In the genomic region with DNA sequence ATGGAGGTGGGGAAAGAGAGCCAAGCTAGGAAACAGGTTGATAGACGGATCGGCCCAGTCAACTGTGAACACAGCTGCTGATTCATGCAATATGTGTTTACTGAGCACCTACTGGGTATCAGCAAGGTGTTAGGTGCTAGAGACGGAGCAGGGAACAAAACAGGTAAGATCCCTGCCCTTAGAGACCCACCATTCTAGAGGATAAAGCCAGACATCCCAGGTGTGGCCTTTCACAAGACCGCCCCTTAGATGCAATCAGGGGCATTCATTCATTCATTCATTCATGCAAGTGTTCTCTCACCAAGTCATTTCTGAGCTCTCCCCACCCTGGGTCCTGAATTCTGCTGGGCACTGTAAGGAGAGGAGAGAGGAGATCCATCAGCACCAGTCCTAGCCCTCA, we compare ENCODE assay signal across 10 cellular contexts. TPM values are rescaled to one million over a fixed set of nuclear protein-coding genes. Genes with fewer than 3 reads are reported as not detected.
DNase-seq lines count a peak whose midpoint lies in the region; ATAC-seq, FAIRE-seq and TF ChIP-seq lines count a peak whose summit lies in the region.
"Had no signal": no experiment of that assay in that cellular context is flagged by ENCODE, and none has a peak within 500 bp of the region (broad histone marks: within the 10 kb centered on the region; RNA-seq: fewer than 3 reads in every experiment).

No MANE protein-coding gene starts in this region.

- H3K4me3 Mint-ChIP-seq in activated T-cell treated with anti-CD3 and anti-CD28 coated beads, Interleukin-2, amount 50 U/mL, for 72 hours = peak overlapping the region; percentile 74 to 76
- H3K4me3 Mint-ChIP-seq in mesothelial cell of epicardium = peak overlapping the region; percentile 32

- H3K9me3 ChIP-seq in GM12878 (replicated peaks; ENCODE audit: control insufficient read depth, insufficient read depth, low read length) = no peaks in the 10 kb centered on the region
- H3K9me3 ChIP-seq in thyroid gland = no peaks in the 10 kb centered on the region
- H3K9me3 ChIP-seq: mucosa of descending colon had no signal

- TF ChIP-seq POLR2A in GM12878 (IDR thresholded peaks at IDR 0.05; ENCODE audit: low read depth, low read length) (no peak), thyroid gland (IDR thresholded peaks at IDR 0.05) (no peak)

- H3K27me3 ChIP-seq in GM12878 (replicated peaks in 1 of 2; ENCODE audit: control insufficient read depth in 2 of 2, insufficient read depth in 2 of 2, low read length in 1 of 2) (no peaks in the 10 kb centered on the region; a peak in 2 of 4 replicates), thyroid gland (no peaks in the 10 kb centered on the region)

- no peaks in the 10 kb centered on the region for H3K79me2 ChIP-seq in GM12878 (ENCODE audit: control insufficient read depth, insufficient read depth, low read length)

- H3K4me1 Mint-ChIP-seq in activated T-cell treated with anti-CD3 and anti-CD28 coated beads, Interleukin-2, amount 50 U/mL, for 72 hours (ENCODE audit: low read depth) = peaks cover 35% of the 10 kb centered on the region
- H3K4me1 Mint-ChIP-seq in mesothelial cell of epicardium = peaks cover 7% of the 10 kb centered on the region

- no peak for TF ChIP-seq RAD21 in GM12878 (IDR thresholded peaks at IDR 0.05; ENCODE audit: insufficient read depth, low read depth, low read length)

- RAD21 ChIA-PET in GM12878 (lab: Charles Lee; ENCODE audit: unreplicated experiment) = no interaction called here

- no peak overlapping the region for H3K27ac ChIP-seq in GM12878 (ENCODE audit: control insufficient read depth, insufficient read depth)
- peak overlapping the region; percentile 78 to 92 (median 85) for H3K27ac ChIP-seq in thyroid gland

- TF ChIP-seq CTCF in GM12878 (IDR thresholded peaks at IDR 0.05 in 2 of 3, conservative IDR thresholded peaks at IDR 0.05 in 1 of 3; ENCODE audit: control insufficient read depth in 2 of 3, extremely low read depth in 1 of 3, insufficient read depth in 1 of 3, low read depth in 3 of 3, low read length in 3 of 3) (no peak), mesothelial cell of epicardium (IDR thresholded peaks at IDR 0.05; ENCODE audit: unreplicated experiment) (no peak), thyroid gland (IDR thresholded peaks at IDR 0.05) (no peak)

- H3K27me3 Mint-ChIP-seq in activated T-cell treated with anti-CD3 and anti-CD28 coated beads, Interleukin-2, amount 50 U/mL, for 72 hours (ENCODE audit: low read depth) = peaks cover 12% of the 10 kb centered on the region
- H3K27me3 Mint-ChIP-seq in mesothelial cell of epicardium (ENCODE audit: low read depth) = no peaks in the 10 kb centered on the region

- POLR2A ChIA-PET in GM12878 (lab: Charles Lee) = no interaction called here

- H2AFZ ChIP-seq in GM12878 (ENCODE audit: control insufficient read depth, low read depth, low read length) = peak overlapping the region; percentile 56; the same call in 1 of the 2 replicates

- H3K27ac Mint-ChIP-seq in activated T-cell treated with anti-CD3 and anti-CD28 coated beads, Interleukin-2, amount 50 U/mL, for 72 hours = no peak overlapping the region
- H3K27ac Mint-ChIP-seq in mesothelial cell of epicardium = peak overlapping the region; percentile 35

- H3K36me3 ChIP-seq in GM12878 (ENCODE audit: control insufficient read depth in 2 of 2, insufficient read depth in 2 of 2, low read length in 1 of 2) (no peaks in the 10 kb centered on the region), thyroid gland (no peaks in the 10 kb centered on the region)

- no peak for TF ChIP-seq EP300 in GM12878 (IDR thresholded peaks at IDR 0.05; ENCODE audit: borderline replicate concordance in 1 of 2, control insufficient read depth in 1 of 2, low read depth in 2 of 2, low read length in 2 of 2)

- peaks cover 7% of the 10 kb centered on the region; the same call in 1 of the 2 replicates for H3K4me1 ChIP-seq in GM12878 (ENCODE audit: control insufficient read depth, insufficient read depth, low read length)
- peaks cover 9 to 35% of the 10 kb centered on the region in 2 donors for H3K4me1 ChIP-seq in thyroid gland

- ATAC-seq in activated T-cell treated with anti-CD3 and anti-CD28 coated beads, Interleukin-2, amount 50 U/mL, for 72 hours (replicated peaks in 1 of 2) = no peak
- no peak for ATAC-seq in GM12878
- ATAC-seq in HG02678 (IDR thresholded peaks at IDR 0.05; ENCODE audit: unreplicated experiment) = no peak
- ATAC-seq in GM18868 (IDR thresholded peaks at IDR 0.05; ENCODE audit: unreplicated experiment) = no peak

- H3K4me2 ChIP-seq in GM12878 (ENCODE audit: control insufficient read depth, insufficient read depth) = peak overlapping the region; percentile 69; the same call in 1 of the 2 replicates

- SMC1A ChIA-PET in GM12878 (lab: Charles Lee; ENCODE audit: uncharacterized antibody, unreplicated experiment) = interaction anchor here (1.0 kb wide), 1 partner anchor 24 kb away, joined by 3 read pairs; no protein-coding TSS in a partner anchor

- CTCF ChIA-PET in GM12878 (lab: Yijun Ruan, JAX) = no interaction called here

- no TSS peak for BruUV-seq in GM12878 (replicated peaks; lab: Mats Ljungman, UMichigan)

- 48% methylated on average over 4 of the region's 4 CpGs for WGBS in GM12878 (ENCODE audit: insufficient coverage, insufficient replicate concordance, low lambda C conversion rate, missing lambda C conversion rate)
- WGBS in thyroid gland, 2 donors = 64 to 75% methylated on average over 4 of the region's 4 CpGs

- DNase-seq in activated T-cell treated with anti-CD3 and anti-CD28 coated beads, Interleukin-2, amount 50 U/mL, for 72 hours = no peak
- DNase-seq in activated T-cell treated with anti-CD3 and anti-CD28 coated beads for 4 hours (no peak), GM12878 (ENCODE audit: low read depth, low spot score) (no peak), mesothelial cell of epicardium (ENCODE audit: low spot score in 2 of 2, unreplicated experiment in 2 of 2) (no peak), thyroid gland (peak in 1 of 2 donors; percentile 38), KBM-7 (no peak)
- DNase-seq: NCI-H1436 treated with DMSO at 0.1 percent for 48 hours had no signal

- no peak for FAIRE-seq in GM12878 (lab: Jason Lieb, UNC)

- H3K4me3 ChIP-seq in GM12878 (no peak overlapping the region), thyroid gland (replicated peaks in 1 of 3) (peak overlapping the region in 1 of 3 donors; percentile 25)
- H3K4me3 ChIP-seq: mucosa of descending colon had no signal

- H3K36me3 Mint-ChIP-seq in activated T-cell treated with anti-CD3 and anti-CD28 coated beads, Interleukin-2, amount 50 U/mL, for 72 hours (ENCODE audit: insufficient read depth in 2 of 2) = no peaks in the 10 kb centered on the region
- no peaks in the 10 kb centered on the region for H3K36me3 Mint-ChIP-seq in mesothelial cell of epicardium

- intact Hi-C loops in GM12878 (cut with micrococcal nuclease; ENCODE audit: unreplicated experiment) (loop anchor here (10.0 kb wide), 1 partner anchor 167 kb away; no protein-coding TSS in a partner anchor), thyroid gland (cut with DNase I) (no loop called here)

- H3K9me3 Mint-ChIP-seq in activated T-cell treated with anti-CD3 and anti-CD28 coated beads, Interleukin-2, amount 50 U/mL, for 72 hours = no peaks in the 10 kb centered on the region
- H3K9me3 Mint-ChIP-seq in mesothelial cell of epicardium = peaks cover 4% of the 10 kb centered on the region

- H4K20me1 ChIP-seq in GM12878 (ENCODE audit: control insufficient read depth, insufficient read depth) = no peaks in the 10 kb centered on the region

- in situ Hi-C loops in GM12878 (cut with MboI) = no loop called here
- in situ Hi-C loops in KBM-7 (cut with MboI; ENCODE audit: low pct_unique_long_range_greater_than_20kb, low sequenced_read_pairs) = no loop called here

- H3K9ac ChIP-seq in GM12878 (ENCODE audit: control insufficient read depth, insufficient read depth, low read length) = no peak overlapping the region

TF ChIP-seq in GM12878, 131 proteins besides CTCF, POLR2A, EP300 and RAD21:
- TF ChIP-seq CHD1 (IDR thresholded peaks at IDR 0.05; ENCODE audit: low read depth, low read length) = no peak

RNA-seq across cellular contexts. Expression of a gene that starts 20.2 kb away (rescaled TPM):
- 10 to 100 TPM; 28.9 to 30.9 TPM for total RNA-seq in activated T-cell treated with anti-CD3 and anti-CD28 coated beads, Interleukin-2, amount 50 U/mL, for 72 hours
- total RNA-seq in GM12878 (2013; cell fraction: nucleolus; rRNA removed) = 13.8 and 14.0 TPM in 2 replicates
- total RNA-seq in GM12878 (2014; rRNA removed) = 6.4 and 13.3 TPM in 2 replicates
- total RNA-seq in GM12878 (2014; rRNA removed; fragmentation: Illumina TruSeq; extraction: Trizol) = 8.5 and 8.9 TPM in 2 replicates
- 9.1 and 9.2 TPM in 2 replicates for total RNA-seq in GM12878 (2021)
- polyA plus RNA-seq in GM12878 (2011; ENCODE audit: low read depth) = 1.8 TPM
- polyA plus RNA-seq in GM12878 (2011; rRNA removed) = 3.9 and 5.9 TPM in 2 replicates
- 1.2 TPM in 2 replicates for polyA plus RNA-seq in GM12878 (2011; cell fraction: cytosol; rRNA removed)
- polyA plus RNA-seq in GM12878 (2011; cell fraction: nucleus; rRNA removed) = 1.6 and 2.3 TPM in 2 replicates
- polyA plus RNA-seq in GM12878 (2012) = 2.8 and 3.7 TPM in 2 replicates
- polyA plus RNA-seq in GM12878 (2014; fragmentation: Illumina TruSeq; extraction: Trizol) = 7.9 and 10.8 TPM in 2 replicates
- 1 to 10 TPM; 3.9 to 5.3 TPM for polyA plus RNA-seq in GM12878 (2014; fragmentation: Nextera tagmentation; extraction: Ambion mirVana)
- 4.9 and 6.6 TPM in 2 replicates for polyA plus RNA-seq in GM12878 (2014; rRNA removed)
- polyA plus RNA-seq in GM12878 (2016; fragmentation: Nextera tagmentation; extraction: Ambion mirVana) = 10 to 100 TPM; 10.6 to 11.4 TPM
- 1.6 and 8.9 TPM in 2 replicates for polyA minus RNA-seq in GM12878 (2011; rRNA and poly(A)+ RNA removed)
- 0.53 and 0.83 TPM in 2 replicates for polyA minus RNA-seq in GM12878 (2011; cell fraction: cytosol; rRNA and poly(A)+ RNA removed)
- 3.5 and 4.2 TPM in 2 replicates for polyA minus RNA-seq in GM12878 (2011; cell fraction: nucleus; rRNA and poly(A)+ RNA removed)
- 8.9 to 10.9 TPM (median 9.2 TPM) in 3 replicates for total RNA-seq in mesothelial cell of epicardium
- 10 to 100 TPM; 16.3 to 50.0 (median 22.8) TPM for total RNA-seq in thyroid gland
